Comparison of ENCODE assay signal across 9 cellular contexts in genomic region chr15:75028991-75029377, GRCh38. TPM values are rescaled to one million over a fixed set of nuclear protein-coding genes. Genes with fewer than 3 reads are reported as not detected.
DNase-seq lines count a peak whose midpoint lies in the region; ATAC-seq and TF ChIP-seq lines count a peak whose summit lies in the region.
"Had no signal": no experiment of that assay in that cellular context is flagged by ENCODE, and none has a peak within 500 bp of the region (broad histone marks: within the 10 kb centered on the region; RNA-seq: fewer than 3 reads in every experiment).

No MANE protein-coding gene starts in this region.

- H3K9ac ChIP-seq in BLaER1 treated with 17β-estradiol and CSF1 and Interleukin-3, amounts not matched to agents 10 nM and 100 nM: peak overlapping the region; percentile 71 to 83 (median 78)
- H3K9ac ChIP-seq: parathyroid adenoma had no signal

- CTCF ChIA-PET in HEK293 (lab: Yijun Ruan, JAX): interaction anchor here (0.6 to 8.7 kb wide), 30 partner anchors 8 to 1387 kb away, joined by 3 to 114 read pairs (median 4); partner anchors contain the start of genes C15orf39, MAN2C1 and RPP25

- H3K9me3 Mint-ChIP-seq in natural killer cell: no peaks in the 10 kb centered on the region

- no peaks in the 10 kb centered on the region for H4K20me1 ChIP-seq in BLaER1 treated with 17β-estradiol and CSF1 and Interleukin-3, amounts not matched to agents 10 nM and 100 nM

- peaks cover 0 to 15% (median 3%) of the 10 kb centered on the region in 11 experiments; a peak in 2 of 22 replicates for H3K36me3 ChIP-seq in BLaER1 treated with 17β-estradiol and CSF1 and Interleukin-3, amounts not matched to agents 10 nM and 100 nM
- peaks cover 0 to 40% of the 10 kb centered on the region in 2 experiments; a peak in 2 of 3 replicates for H3K36me3 ChIP-seq in HEK293 (ENCODE audit: control insufficient read depth in 2 of 2, insufficient read depth in 1 of 2, low read length in 2 of 2)

- intact Hi-C loops in natural killer cell (cut with micrococcal nuclease): loop anchor here (1.0 to 2.0 kb wide), 2 partner anchors 14 to 175 kb away; no protein-coding TSS in a partner anchor

- ATAC-seq in natural killer cell (peak; percentile 5 to 15 (median 11)), GM18498 (IDR thresholded peaks at IDR 0.05; ENCODE audit: unreplicated experiment) (no peak)

- H3K4me1 Mint-ChIP-seq in natural killer cell: peaks cover 14 to 20% of the 10 kb centered on the region in 2 donors

- no peak for DNase-seq in natural killer cell
- no peak for DNase-seq in GM20000 (ENCODE audit: low spot score)
- no peak for DNase-seq in NCI-H2196 (lab: John Stamatoyannopoulos, UW; ENCODE audit: unreplicated experiment)
- no peak for DNase-seq in activated CD8-positive, alpha-beta memory T cell treated with anti-CD3 and anti-CD28 coated beads for 24 hours

- H3K4me3 Mint-ChIP-seq in natural killer cell: no peak overlapping the region

- peak overlapping the region; percentile 74 to 98 (median 91) for H3K4me2 ChIP-seq in BLaER1 treated with 17β-estradiol and CSF1 and Interleukin-3, amounts not matched to agents 10 nM and 100 nM

- H3K27me3 ChIP-seq in BLaER1 treated with 17β-estradiol and CSF1 and Interleukin-3, amounts not matched to agents 10 nM and 100 nM: no peaks in the 10 kb centered on the region

- POLR2A ChIA-PET in HEK293 (lab: Yijun Ruan, JAX): interaction anchor here (1.0 to 4.1 kb wide), 5 partner anchors 14 to 339 kb away, joined by 3 to 20 read pairs (median 4); partner anchors contain the start of genes C15orf39 and MAN2C1

- H3K4me3 ChIP-seq in BLaER1 treated with 17β-estradiol and CSF1 and Interleukin-3, amounts not matched to agents 10 nM and 100 nM: peak overlapping the region in 6 of 10 experiments; percentile 6 to 46 (median 33); a peak in 7 of 20 replicates
- H3K4me3 ChIP-seq in HEK293 (ENCODE audit: low read depth, low read length): no peak overlapping the region

- no peak for TF ChIP-seq CTCF in HEK293 (tag by site-specific recombination; IDR thresholded peaks at IDR 0.05)
- no peak for TF ChIP-seq CTCF in natural killer cell (IDR thresholded peaks at IDR 0.05)
- no peak for TF ChIP-seq CTCF in GM20000 (IDR thresholded peaks at IDR 0.05; ENCODE audit: extremely low read depth, missing control alignments)

- H3K4me1 ChIP-seq in BLaER1 treated with 17β-estradiol and CSF1 and Interleukin-3, amounts not matched to agents 10 nM and 100 nM: peaks cover 82 to 99% (median 96%) of the 10 kb centered on the region in 10 experiments
- peaks cover 5% of the 10 kb centered on the region; the same call in 1 of the 2 replicates for H3K4me1 ChIP-seq in HEK293 (ENCODE audit: control insufficient read depth, insufficient read depth, low read length)

- H3K27ac Mint-ChIP-seq in natural killer cell: peak overlapping the region in 1 of 2 donors; percentile 39

- no peaks in the 10 kb centered on the region for H3K27me3 Mint-ChIP-seq in natural killer cell (ENCODE audit: low read depth in 2 of 2)

- H3K27ac ChIP-seq in BLaER1 treated with 17β-estradiol and CSF1 and Interleukin-3, amounts not matched to agents 10 nM and 100 nM: peak overlapping the region; percentile 76 to 99 (median 87)
- H3K27ac ChIP-seq in HEK293 (ENCODE audit: extremely low read depth, low read depth, low read length) (no peak overlapping the region), angular gyrus (ENCODE audit: low read depth, low read length) (peak overlapping the region; percentile 37)

- H3K36me3 Mint-ChIP-seq in natural killer cell: no peaks in the 10 kb centered on the region

- peaks cover 0 to 7% (median 0%) of the 10 kb centered on the region in 11 experiments; a peak in 2 of 22 replicates for H3K9me3 ChIP-seq in BLaER1 treated with 17β-estradiol and CSF1 and Interleukin-3, amounts not matched to agents 10 nM and 100 nM (replicated peaks in 1 of 11)
- H3K9me3 ChIP-seq in HEK293 (ENCODE audit: control insufficient read depth, insufficient read depth, low read depth, low read length): no peaks in the 10 kb centered on the region

TF ChIP-seq in HEK293, 187 proteins besides CTCF, POLR2A, EP300 and RAD21:
- TF ChIP-seq ZNF600 (tag by site-specific recombination; IDR thresholded peaks at IDR 0.05): no peak
- 0 out of 2 replicates have a peak, but pooled peaks have one; percentile 32 for TF ChIP-seq ZNF335 (tag by site-specific recombination; conservative IDR thresholded peaks at IDR 0.05)

RNA-seq across cellular contexts. Expression of gene PPCDC, which starts 5.6 kb away (rescaled TPM):
- total RNA-seq in natural killer cell: 10 to 100 TPM; 21.3 to 32.3 (median 27.0) TPM

RNA-seq across cellular contexts. Expression of gene SCAMP5, which starts 33.6 kb away (rescaled TPM):
- 1 to 10 TPM in 1 of 3 donors, under 1 TPM in 2; 0.09 to 2.7 (median 0.54) TPM for total RNA-seq in natural killer cell
